ENCODE assay signal across 8 cellular contexts in the genomic region with DNA sequence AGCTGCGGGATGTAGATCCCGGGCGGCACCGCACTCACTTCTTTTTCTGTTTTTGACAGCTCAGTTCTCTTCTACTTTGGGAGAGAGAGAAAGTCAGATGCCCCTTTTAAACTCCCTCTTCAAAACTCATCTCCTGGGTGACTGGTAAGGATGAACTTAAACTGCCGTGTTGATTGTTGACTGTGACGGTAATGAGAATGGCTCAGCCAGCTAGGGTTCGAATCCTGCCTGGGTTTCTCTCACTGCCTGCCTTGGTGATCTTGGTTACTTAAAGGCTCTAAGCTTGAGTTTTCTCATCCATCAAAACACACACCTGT. TPM values are rescaled to one million over a fixed set of nuclear protein-coding genes. Genes with fewer than 3 reads are reported as not detected.
DNase-seq lines count a peak whose midpoint lies in the region; ATAC-seq and TF ChIP-seq lines count a peak whose summit lies in the region.

No MANE protein-coding gene starts in this region.

- WGBS in heart left ventricle, 4 donors, result 0 to 2% (median 1%) methylated on average over 7 of the region's 7 CpGs

- no peaks in the 10 kb centered on the region for H3K9me3 Mint-ChIP-seq in natural killer cell

- peaks cover 0 to 19% (median 13%) of the 10 kb centered on the region in 12 donors for H3K4me1 ChIP-seq in heart left ventricle
- H3K4me1 ChIP-seq in effector memory CD4-positive, alpha-beta T cell (ENCODE audit: control insufficient read depth, insufficient read depth, low read length, poor library complexity, severe bottlenecking), result peaks cover 8% of the 10 kb centered on the region

- no peak for TF ChIP-seq POLR2A in heart left ventricle (IDR thresholded peaks at IDR 0.05)

- peak overlapping the region; percentile 59 to 98 (median 76) for H3K4me3 ChIP-seq in heart left ventricle
- peak overlapping the region; percentile 90 for H3K4me3 ChIP-seq in effector memory CD4-positive, alpha-beta T cell (ENCODE audit: insufficient read depth, low read depth, low read length, poor library complexity, severe bottlenecking)

- H3K27ac ChIP-seq in heart left ventricle, result peak overlapping the region; percentile 87 to 99 (median 96)
- peak overlapping the region; percentile 63 for H3K27ac ChIP-seq in effector memory CD4-positive, alpha-beta T cell (ENCODE audit: insufficient read depth, low read length, poor library complexity, severe bottlenecking)

- H3K4me3 Mint-ChIP-seq in natural killer cell, result peak overlapping the region; percentile 97

- TF ChIP-seq CTCF in heart left ventricle (IDR thresholded peaks at IDR 0.05) (no peak), natural killer cell (IDR thresholded peaks at IDR 0.05) (no peak)

- ATAC-seq in heart left ventricle, result peak in 1 of 4 donors; percentile 3
- no peak for ATAC-seq in natural killer cell
- ATAC-seq in HG02763 (IDR thresholded peaks at IDR 0.05; ENCODE audit: unreplicated experiment), result no peak

- H3K4me1 Mint-ChIP-seq in natural killer cell, result peaks cover 20 to 37% of the 10 kb centered on the region in 2 donors

- no peaks in the 10 kb centered on the region for H3K36me3 Mint-ChIP-seq in natural killer cell

- no peaks in the 10 kb centered on the region for H3K9me3 ChIP-seq in heart left ventricle
- H3K9me3 ChIP-seq in effector memory CD4-positive, alpha-beta T cell (ENCODE audit: control insufficient read depth, low read length), result no peaks in the 10 kb centered on the region

- H3K36me3 ChIP-seq in heart left ventricle, result no peaks in the 10 kb centered on the region
- H3K36me3 ChIP-seq in effector memory CD4-positive, alpha-beta T cell (ENCODE audit: control insufficient read depth, insufficient read depth, low read length), result no peaks in the 10 kb centered on the region

- H3K27me3 ChIP-seq in heart left ventricle, result no peaks in the 10 kb centered on the region
- H3K27me3 ChIP-seq in effector memory CD4-positive, alpha-beta T cell (replicated peaks; ENCODE audit: control insufficient read depth, insufficient read depth, low read length, poor library complexity, severe bottlenecking), result no peaks in the 10 kb centered on the region

- peak overlapping the region; percentile 81 to 88 for H3K27ac Mint-ChIP-seq in natural killer cell

- peaks cover 13 to 23% of the 10 kb centered on the region in 2 donors for H3K27me3 Mint-ChIP-seq in natural killer cell (ENCODE audit: low read depth in 2 of 2)

- intact Hi-C loops in heart left ventricle (cut with DNase I) (loop anchor here (1.0 to 5.0 kb wide), 5 partner anchors 79 to 416 kb away; a partner anchor contains a TSS), cardiac septum (cut with DNase I) (loop anchor here (1.0 to 5.0 kb wide), 2 partner anchors 66 to 82 kb away; a partner anchor contains a TSS), natural killer cell (cut with micrococcal nuclease) (no loop called here)

- DNase-seq in heart left ventricle (no peak), cardiac septum (ENCODE audit: low spot score) (no peak), NCI-H460 (ENCODE audit: extremely low read depth, low read depth) (peak; percentile 11), natural killer cell (no peak), HPDE6-E6E7 (ENCODE audit: extremely low spot score) (no peak), NCI-H2196 (lab: John Stamatoyannopoulos, UW; ENCODE audit: unreplicated experiment) (no peak)
- DNase-seq in effector memory CD4-positive, alpha-beta T cell, result no peak

RNA-seq across cellular contexts. Expression of a gene that starts 0.7 kb away (rescaled TPM):
- total RNA-seq in heart left ventricle (10 to 100 TPM in 4 of 9 donors, 1 to 10 TPM in 5; 4.7 to 13.7 (median 9.9) TPM), cardiac septum (10.1 TPM), natural killer cell (10 to 100 TPM; 13.4 to 19.0 (median 16.9) TPM)
- 1 to 10 TPM; 4.2 to 9.6 TPM for polyA plus RNA-seq in heart left ventricle
- total RNA-seq in NCI-H460 (2014; rRNA removed; shearing (Covaris generic)), result 12.3 and 16.4 TPM in 2 replicates
- polyA plus RNA-seq in NCI-H460 (2014; cell fraction: nucleus; rRNA removed), result 5.3 and 6.4 TPM in 2 replicates
